Comparison of ENCODE assay signal across 20 cellular contexts in genomic region chr20:39381598-39381997, GRCh38.
DNase-seq lines count a peak whose midpoint lies in the region; ATAC-seq and FAIRE-seq lines count a peak whose summit lies in the region.
"Had no signal": no experiment of that assay in that cellular context is flagged by ENCODE, and none has a peak within 500 bp of the region (broad histone marks: within the 10 kb centered on the region; RNA-seq: fewer than 3 reads in every experiment).

No MANE protein-coding gene starts in this region.

- H3K9me3 Mint-ChIP-seq in activated naive CD4-positive, alpha-beta T cell treated with anti-CD3 and anti-CD28 coated beads for 36 hours: no peaks in the 10 kb centered on the region
- H3K9me3 Mint-ChIP-seq: CD4-positive, alpha-beta T cell had no signal

- no peaks in the 10 kb centered on the region for H3K27me3 Mint-ChIP-seq in activated naive CD4-positive, alpha-beta T cell treated with anti-CD3 and anti-CD28 coated beads for 36 hours (ENCODE audit: low read depth)

- no peak overlapping the region for H3K9ac ChIP-seq in SK-N-MC (ENCODE audit: insufficient read length)
- H3K9ac ChIP-seq: BLaER1 had no signal

- no peaks in the 10 kb centered on the region for H3K4me1 Mint-ChIP-seq in activated naive CD4-positive, alpha-beta T cell treated with anti-CD3 and anti-CD28 coated beads for 36 hours (ENCODE audit: low read depth)

- H3K4me3 ChIP-seq in SK-N-MC: no peak overlapping the region
- H3K4me3 ChIP-seq: BLaER1, K562, SJSA1 had no signal

- no peaks in the 10 kb centered on the region for H3K36me3 ChIP-seq in SK-N-MC (ENCODE audit: insufficient read depth, low read length)
- H3K36me3 ChIP-seq: BLaER1, SJSA1 had no signal

- no peak for ATAC-seq in GM19463 (IDR thresholded peaks at IDR 0.05; ENCODE audit: unreplicated experiment)
- ATAC-seq: HepG2, K562, Right ventricle myocardium inferior had no signal

- no peaks in the 10 kb centered on the region for H3K36me3 Mint-ChIP-seq in activated naive CD4-positive, alpha-beta T cell treated with anti-CD3 and anti-CD28 coated beads for 36 hours (ENCODE audit: low read depth)

- DNase-seq in ELF-1 (ENCODE audit: low read depth, low spot score) (peak; percentile 18), SK-N-MC (ENCODE audit: low read depth, low spot score) (peak; percentile 12), iPS-NIHi7 (ENCODE audit: extremely low spot score) (peak; percentile 20), posterior cingulate gyrus (peak in 7 of 10 donors; percentile 13 to 82 (median 35)), HTR-8/SVneo (ENCODE audit: insufficient read length, low spot score) (no peak)
- no peak for DNase-seq in activated naive CD4-positive, alpha-beta T cell treated with anti-CD3 and anti-CD28 coated beads for 36 hours
- DNase-seq: Caco-2; CD4-positive, alpha-beta T cell; GDM1; NCI-H1092; NCI-H1436; NCI-H187 treated with DMSO at 0.1 percent for 48 hours; NCI-H524 treated with DMSO at 0.1 percent for 48 hours had no signal

- CTCF ChIA-PET in activated naive CD4-positive, alpha-beta T cell treated with anti-CD3 and anti-CD28 coated beads for 36 hours (lab: Charles Lee): no interaction called here

- H3K4me3 Mint-ChIP-seq in activated naive CD4-positive, alpha-beta T cell treated with anti-CD3 and anti-CD28 coated beads for 36 hours: no peak overlapping the region
- H3K4me3 Mint-ChIP-seq: CD4-positive, alpha-beta T cell had no signal

- intact Hi-C loops in posterior cingulate gyrus (cut with DNase I): no loop called here
- intact Hi-C loops in activated naive CD4-positive, alpha-beta T cell treated with anti-CD3 and anti-CD28 coated beads for 36 hours (cut with micrococcal nuclease): no loop called here

- H3K27ac ChIP-seq in SK-N-MC: no peak overlapping the region
- H3K27ac ChIP-seq: BLaER1, SJSA1 had no signal

- no peak overlapping the region for H3K27ac Mint-ChIP-seq in activated naive CD4-positive, alpha-beta T cell treated with anti-CD3 and anti-CD28 coated beads for 36 hours
- H3K27ac Mint-ChIP-seq: CD4-positive, alpha-beta T cell had no signal

- no peaks in the 10 kb centered on the region for H3K9me3 ChIP-seq in SK-N-MC (ENCODE audit: low read depth, low read length)
- H3K9me3 ChIP-seq: BLaER1, Caco-2, SJSA1 had no signal

- FAIRE-seq in HTR-8/SVneo (lab: Jason Lieb, UNC): no peak
- FAIRE-seq: GM18507, HepG2, K562 had no signal

Comparison
In these comparisons a context has a peak if more than half of its experiments do, and no peak if none do; other contexts are left out.
1. DNase-seq: peak in ELF-1 (single experiment), SK-N-MC (single experiment), iPS-NIHi7 (single experiment) and posterior cingulate gyrus (7 of 10); none in activated naive CD4-positive, alpha-beta T cell treated with anti-CD3 and anti-CD28 coated beads for 36 hours (single experiment) and HTR-8/SVneo (single experiment).